In the genomic region with DNA sequence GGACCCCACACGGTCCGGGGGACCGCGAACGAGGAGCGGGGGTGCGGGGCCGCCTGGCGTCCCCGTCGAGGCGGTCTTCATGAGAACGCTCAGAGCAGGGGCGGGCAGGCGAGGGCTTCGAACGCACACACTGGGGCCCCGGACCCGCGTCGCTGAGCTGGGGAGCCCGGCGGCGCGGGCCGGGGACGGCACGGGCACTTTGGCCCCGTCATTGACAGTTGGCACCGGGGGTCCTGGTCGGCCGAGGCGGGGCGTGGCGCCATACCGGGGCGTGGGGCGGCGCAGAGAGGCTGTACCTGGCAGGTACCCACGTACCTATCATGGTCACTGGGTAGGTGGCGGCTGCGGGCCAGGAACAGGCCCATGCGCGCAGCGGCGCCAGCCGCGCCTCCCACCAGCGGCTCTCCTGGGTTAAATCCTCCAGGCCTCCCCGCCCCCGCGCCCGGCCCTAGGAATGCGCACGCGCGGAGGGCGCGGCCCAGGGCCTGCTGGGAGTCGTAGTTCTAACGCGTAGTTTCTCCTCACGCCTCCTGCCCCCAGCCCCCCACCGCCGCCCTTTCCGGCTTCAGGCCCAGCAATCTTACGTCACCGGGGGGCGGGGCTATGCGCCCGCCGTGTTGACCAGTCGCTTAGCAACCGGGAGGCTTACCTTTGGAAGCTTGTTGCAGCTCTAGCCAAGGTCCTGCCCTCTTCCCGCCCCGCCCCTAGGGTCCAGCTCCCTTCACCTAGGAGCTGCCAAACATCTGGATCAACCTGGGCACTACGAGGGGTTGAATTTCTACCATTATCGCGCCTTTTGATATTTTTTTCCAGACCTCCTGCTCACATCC, we compare ENCODE assay signal across 8 cellular contexts. TPM values are rescaled to one million over a fixed set of nuclear protein-coding genes. Genes with fewer than 3 reads are reported as not detected.
A peak's percentile ranks its signal among the peaks of the same experiment; 100 is the strongest.
DNase-seq lines count a peak whose midpoint lies in the region; ATAC-seq and TF ChIP-seq lines count a peak whose summit lies in the region.

Gene PACRG, plus strand, starts transcription at position 628 of the 830 bp plus-strand sequence.
Gene PRKN, minus strand, starts transcription at position 420 of the 830 bp plus-strand sequence.

- H3K9me3 Mint-ChIP-seq in neural crest cell = no peaks in the 10 kb centered on the region
- H3K9me3 Mint-ChIP-seq in stimulated activated naive CD8-positive, alpha-beta T cell treated with anti-CD3 and anti-CD28 coated beads, Interleukin-15, amount 100 ng/mL, for 72 hours = no peaks in the 10 kb centered on the region

- H3K4me3 ChIP-seq in GM23248 = peak within 1 kb of the TSS; percentile 86
- peak within 1 kb of the TSS; percentile 63 for H3K4me3 ChIP-seq in Karpas-422 (ENCODE audit: low read length)

- WGBS in GM23248 (ENCODE audit: low coverage in 1 of 2, low lambda C conversion rate in 2 of 2, missing lambda C conversion rate in 2 of 2), 2 experiments = 2 to 5% methylated on average over 51 to 58 of the region's 79 CpGs

- H3K4me1 ChIP-seq in GM23248 (ENCODE audit: insufficient read depth) = no peaks in the 10 kb centered on the region
- H3K4me1 ChIP-seq in Karpas-422 (ENCODE audit: low read length) = no peaks in the 10 kb centered on the region

- peaks cover 28% of the 10 kb centered on the region for H3K4me1 Mint-ChIP-seq in neural crest cell
- peaks cover 17% of the 10 kb centered on the region for H3K4me1 Mint-ChIP-seq in stimulated activated naive CD8-positive, alpha-beta T cell treated with anti-CD3 and anti-CD28 coated beads, Interleukin-15, amount 100 ng/mL, for 72 hours

- H3K9ac ChIP-seq in GM23248 = peak within 1 kb of the TSS; percentile 89
- H3K9ac ChIP-seq in Karpas-422 (ENCODE audit: low read length) = peak within 1 kb of the TSS; percentile 59

- DNase-seq in DMS79 (lab: John Stamatoyannopoulos, UW) (peak; percentile 36), GM23248 (peak; percentile 99), Karpas-422 (peak; percentile 91), SIG-M5 treated with dmso at 0.1 percent for 504 hours (lab: John Stamatoyannopoulos, UW; ENCODE audit: unreplicated experiment) (peak; percentile 86), foreskin melanocyte (peak; percentile 90), neural crest cell (ENCODE audit: low read depth, low spot score) (peak; percentile 96)
- peak; percentile 98 for DNase-seq in activated naive CD4-positive, alpha-beta T cell treated with Interleukin-2 at 50 U/mL for 16 hours
- peak; percentile 97 to 98 for DNase-seq in stimulated activated naive CD8-positive, alpha-beta T cell treated with anti-CD3 and anti-CD28 coated beads, Interleukin-15, amount 100 ng/mL, for 72 hours

- H3K27ac ChIP-seq in GM23248 (peak within 1 kb of the TSS; percentile 28), Karpas-422 (ENCODE audit: low read length) (no peak within 1 kb of the TSS)

- H4K20me1 ChIP-seq in GM23248 (ENCODE audit: insufficient read depth) = no peaks in the 10 kb centered on the region
- no peaks in the 10 kb centered on the region for H4K20me1 ChIP-seq in Karpas-422 (ENCODE audit: insufficient read depth, low read depth, low read length)

- H3K27ac Mint-ChIP-seq in neural crest cell (ENCODE audit: unreplicated experiment) = peak within 1 kb of the TSS; percentile 94
- peak within 1 kb of the TSS; percentile 99 for H3K27ac Mint-ChIP-seq in stimulated activated naive CD8-positive, alpha-beta T cell treated with anti-CD3 and anti-CD28 coated beads, Interleukin-15, amount 100 ng/mL, for 72 hours

- H3K79me2 ChIP-seq in GM23248 (ENCODE audit: insufficient read depth) = no peaks in the 10 kb centered on the region
- H3K79me2 ChIP-seq in Karpas-422 (ENCODE audit: low read length) = no peaks in the 10 kb centered on the region

- H3K9me2 ChIP-seq in GM23248 (ENCODE audit: insufficient read depth) (no peaks in the 10 kb centered on the region), Karpas-422 (replicated peaks; ENCODE audit: insufficient read depth, low read length) (no peaks in the 10 kb centered on the region)

- peak within 1 kb of the TSS; percentile 99 for H2AFZ ChIP-seq in GM23248
- peak within 1 kb of the TSS; percentile 43; the same call in 1 of the 2 replicates for H2AFZ ChIP-seq in Karpas-422 (ENCODE audit: low read length)

- H3F3A ChIP-seq in GM23248 (ENCODE audit: insufficient read depth) = no peaks in the 10 kb centered on the region

- H3K9me3 ChIP-seq in GM23248 (ENCODE audit: low read depth) (no peaks in the 10 kb centered on the region), Karpas-422 (ENCODE audit: low read length) (peaks cover 11% of the 10 kb centered on the region; the same call in 1 of the 2 replicates)

- in situ Hi-C loops in GM23248 (cut with MboI) = no loop called here

- TF ChIP-seq CTCF in neural crest cell (conservative IDR thresholded peaks at IDR 0.05) = no peak

- H3K4me2 ChIP-seq in GM23248 (ENCODE audit: unreplicated experiment) (peak within 1 kb of the TSS; percentile 88), Karpas-422 (ENCODE audit: low read depth, low read length, poor library complexity, severe bottlenecking) (peak within 1 kb of the TSS; percentile 58)

- H3K36me3 ChIP-seq in GM23248 (ENCODE audit: low read depth) (no peaks in the 10 kb centered on the region), Karpas-422 (ENCODE audit: insufficient read depth, low read length) (no peaks in the 10 kb centered on the region)

- ATAC-seq in stimulated activated naive CD8-positive, alpha-beta T cell treated with anti-CD3 and anti-CD28 coated beads, Interleukin-15, amount 100 ng/mL, for 72 hours = peak; percentile 96

- H3K36me3 Mint-ChIP-seq in neural crest cell (ENCODE audit: low read depth) = no peaks in the 10 kb centered on the region

- peaks cover 6% of the 10 kb centered on the region for H3K27me3 Mint-ChIP-seq in neural crest cell (ENCODE audit: low read depth)
- H3K27me3 Mint-ChIP-seq in stimulated activated naive CD8-positive, alpha-beta T cell treated with anti-CD3 and anti-CD28 coated beads, Interleukin-15, amount 100 ng/mL, for 72 hours = no peaks in the 10 kb centered on the region

- H3K4me3 Mint-ChIP-seq in neural crest cell = peak within 1 kb of the TSS; percentile 95
- peak within 1 kb of the TSS; percentile 94 to 97 for H3K4me3 Mint-ChIP-seq in stimulated activated naive CD8-positive, alpha-beta T cell treated with anti-CD3 and anti-CD28 coated beads, Interleukin-15, amount 100 ng/mL, for 72 hours

- H3K27me3 ChIP-seq in GM23248 (replicated peaks; ENCODE audit: insufficient read depth) (no peaks in the 10 kb centered on the region), Karpas-422 (ENCODE audit: low read length) (no peaks in the 10 kb centered on the region)

RNA-seq across cellular contexts. Expression of gene PACRG, which starts in this region (rescaled TPM):
- total RNA-seq in GM23248 (2014; rRNA removed; shearing (Covaris generic)) = 0.13 TPM in 1 of 2 replicates, not detected in the other
- polyA plus RNA-seq in GM23248 (2016; fragmentation: Nextera tagmentation; extraction: Ambion mirVana) = 0.42 TPM in 1 of 2 replicates, not detected in the other
- total RNA-seq in Karpas-422 (2014; rRNA removed; shearing (Covaris generic); ENCODE audit: low replicate concordance) = not detected in 2 replicates
- 0.59 and 1.8 TPM in 2 replicates for total RNA-seq in neural crest cell

RNA-seq across cellular contexts. Expression of gene PRKN, which starts in this region (rescaled TPM):
- 0.63 and 2.3 TPM in 2 replicates for total RNA-seq in GM23248 (2014; rRNA removed; shearing (Covaris generic))
- 1.2 and 1.4 TPM in 2 replicates for polyA plus RNA-seq in GM23248 (2016; fragmentation: Nextera tagmentation; extraction: Ambion mirVana)
- total RNA-seq in Karpas-422 (2014; rRNA removed; shearing (Covaris generic); ENCODE audit: low replicate concordance) = not detected in 2 replicates
- total RNA-seq in neural crest cell = 2.0 and 3.2 TPM in 2 replicates

Comparison
In these comparisons a context has a peak if more than half of its experiments do, and no peak if none do; other contexts are left out.
1. Peak in DNase-seq, H3K4me3 ChIP-seq, H3K9ac ChIP-seq and H3K4me2 ChIP-seq in Karpas-422; RNA of the genes that start here not detected or under 1 TPM.
2. DNase-seq: peak in every context shown above with its lines; median percentile 99 in GM23248; 98 in activated naive CD4-positive, alpha-beta T cell treated with Interleukin-2 at 50 U/mL for 16 hours; 98 in stimulated activated naive CD8-positive, alpha-beta T cell treated with anti-CD3 and anti-CD28 coated beads, Interleukin-15, amount 100 ng/mL, for 72 hours; 96 in neural crest cell; 91 in Karpas-422; 90 in foreskin melanocyte; 86 in SIG-M5 treated with dmso at 0.1 percent for 504 hours; 36 in DMS79.